Comparison of ENCODE assay signal across 8 cellular contexts in genomic region chr2:15220618-15221017, GRCh38.
"Had no signal": no experiment of that assay in that cellular context is flagged by ENCODE, and none has a peak within 500 bp of the region (broad histone marks: within the 10 kb centered on the region; RNA-seq: fewer than 3 reads in every experiment).

No MANE protein-coding gene starts in this region.

- H3K27ac Mint-ChIP-seq: HFFc6, IgD-negative memory B cell had no signal

- H3K9me3 Mint-ChIP-seq: HFFc6, IgD-negative memory B cell had no signal

- H3K27me3 Mint-ChIP-seq: IgD-negative memory B cell had no signal

- H3K4me3 ChIP-seq: GM23248, HAP-1 had no signal

- FAIRE-seq: HepG2 had no signal

- H3K4me3 Mint-ChIP-seq: HFFc6, IgD-negative memory B cell had no signal

- ATAC-seq: HCT116, HepG2 had no signal

- DNase-seq: GM23248, GOT3, H7, HFFc6 had no signal

- H3K4me1 Mint-ChIP-seq: IgD-negative memory B cell had no signal
